Comparison of ENCODE assay signal across 24 cellular contexts in genomic region chr21:17987328-17987727, GRCh38.
DNase-seq lines count a peak whose midpoint lies in the region; ATAC-seq and TF ChIP-seq lines count a peak whose summit lies in the region.
"Had no signal": no experiment of that assay in that cellular context is flagged by ENCODE, and none has a peak within 500 bp of the region (broad histone marks: within the 10 kb centered on the region; RNA-seq: fewer than 3 reads in every experiment).

No MANE protein-coding gene starts in this region.

- H3K36me3 ChIP-seq in breast epithelium, result no peaks in the 10 kb centered on the region
- no peaks in the 10 kb centered on the region for H3K36me3 ChIP-seq in vagina
- H3K36me3 ChIP-seq: SJSA1 had no signal

- H3K4me3 ChIP-seq in breast epithelium (no peak overlapping the region), vagina (no peak overlapping the region)
- H3K4me3 ChIP-seq: SJSA1 had no signal

- H3K27me3 Mint-ChIP-seq in brain, result no peaks in the 10 kb centered on the region
- no peaks in the 10 kb centered on the region for H3K27me3 Mint-ChIP-seq in activated CD4-positive, alpha-beta memory T cell treated with anti-CD3 and anti-CD28 coated beads, Interleukin-2, amount 10 ng/mL, durations not matched to agents 7 days and 5 days
- H3K27me3 Mint-ChIP-seq: IgD-negative memory B cell had no signal

- POLR2A ChIA-PET in activated CD4-positive, alpha-beta memory T cell treated with anti-CD3 and anti-CD28 coated beads, Interleukin-2, amount 10 ng/mL, durations not matched to agents 7 days and 5 days (lab: Charles Lee), result no interaction called here

- H3K4me1 Mint-ChIP-seq in brain, result peaks cover 23% of the 10 kb centered on the region
- no peaks in the 10 kb centered on the region for H3K4me1 Mint-ChIP-seq in activated CD4-positive, alpha-beta memory T cell treated with anti-CD3 and anti-CD28 coated beads, Interleukin-2, amount 10 ng/mL, durations not matched to agents 7 days and 5 days
- H3K4me1 Mint-ChIP-seq: IgD-negative memory B cell had no signal

- CTCF ChIA-PET in activated CD4-positive, alpha-beta memory T cell treated with anti-CD3 and anti-CD28 coated beads, Interleukin-2, amount 10 ng/mL, durations not matched to agents 7 days and 5 days (lab: Charles Lee), result no interaction called here

- H3K4me3 Mint-ChIP-seq in brain, result no peak overlapping the region
- no peak overlapping the region for H3K4me3 Mint-ChIP-seq in activated CD4-positive, alpha-beta memory T cell treated with anti-CD3 and anti-CD28 coated beads, Interleukin-2, amount 10 ng/mL, durations not matched to agents 7 days and 5 days
- H3K4me3 Mint-ChIP-seq: CD8-positive, alpha-beta T cell; IgD-negative memory B cell; T-helper 1 cell treated with Interleukin-12 subunit alpha and Interleukin-12 subunit beta and Interleukin-4 antibody, amounts not matched to agents 30 μg/mL and 1 μg/mL, for 36 hours had no signal

- intact Hi-C loops in breast epithelium (cut with DNase I; ENCODE audit: low total_unique reads), result no loop called here
- intact Hi-C loops in vagina (cut with DNase I), result no loop called here

- TF ChIP-seq CTCF in brain (conservative IDR thresholded peaks at IDR 0.05) (no peak), breast epithelium (IDR thresholded peaks at IDR 0.05) (no peak), vagina (IDR thresholded peaks at IDR 0.05) (no peak)

- no peak for ATAC-seq in HG03469 (IDR thresholded peaks at IDR 0.05; ENCODE audit: unreplicated experiment)
- ATAC-seq: CD8-positive, alpha-beta T cell; HCT116; Right ventricle myocardium inferior had no signal

- H3K27ac Mint-ChIP-seq in brain, result peak overlapping the region in 3 of 5 experiments; percentile 27 to 87 (median 40)
- no peak overlapping the region for H3K27ac Mint-ChIP-seq in activated CD4-positive, alpha-beta memory T cell treated with anti-CD3 and anti-CD28 coated beads, Interleukin-2, amount 10 ng/mL, durations not matched to agents 7 days and 5 days
- H3K27ac Mint-ChIP-seq: CD8-positive, alpha-beta T cell; IgD-negative memory B cell; T-helper 1 cell treated with Interleukin-12 subunit alpha and Interleukin-12 subunit beta and Interleukin-4 antibody, amounts not matched to agents 30 μg/mL and 1 μg/mL, for 36 hours had no signal

- H3K4me1 ChIP-seq in breast epithelium (no peaks in the 10 kb centered on the region), vagina (no peaks in the 10 kb centered on the region)
- H3K4me1 ChIP-seq: SJSA1 had no signal

- DNase-seq in NCI-H1092 treated with DMSO at 0.1 percent for 48 hours (lab: John Stamatoyannopoulos, UW) (peak; percentile 93), NCI-H1436 treated with DMSO at 0.1 percent for 48 hours (lab: John Stamatoyannopoulos, UW) (peak; percentile 20), NCI-H345 treated with DMSO at 0.1 percent for 48 hours (lab: John Stamatoyannopoulos, UW; ENCODE audit: unreplicated experiment) (peak; percentile 18), breast epithelium (ENCODE audit: low spot score in 2 of 2) (no peak), vagina (ENCODE audit: extremely low spot score in 2 of 2) (no peak)
- no peak for DNase-seq in activated CD4-positive, alpha-beta memory T cell treated with anti-CD3 and anti-CD28 coated beads, Interleukin-2, amount 10 ng/mL, durations not matched to agents 7 days and 5 days
- DNase-seq: 8988T; C1 segment of cervical spinal cord; Calu3; CD8-positive, alpha-beta T cell; DMS153; GDM1; NCI-H1694; NCI-H2171; NCI-H446; NCI-H526; OCI-M1 had no signal

- H3K36me3 Mint-ChIP-seq in brain, result peaks cover 4% of the 10 kb centered on the region
- H3K36me3 Mint-ChIP-seq in activated CD4-positive, alpha-beta memory T cell treated with anti-CD3 and anti-CD28 coated beads, Interleukin-2, amount 10 ng/mL, durations not matched to agents 7 days and 5 days (ENCODE audit: low read depth), result no peaks in the 10 kb centered on the region
- H3K36me3 Mint-ChIP-seq: CD8-positive, alpha-beta T cell had no signal

- H3K27me3 ChIP-seq in breast epithelium, result no peaks in the 10 kb centered on the region
- no peaks in the 10 kb centered on the region for H3K27me3 ChIP-seq in vagina
- H3K27me3 ChIP-seq: SJSA1 had no signal

- H3K9me3 Mint-ChIP-seq in brain, result peaks cover 5 to 13% (median 9%) of the 10 kb centered on the region in 5 experiments
- H3K9me3 Mint-ChIP-seq in activated CD4-positive, alpha-beta memory T cell treated with anti-CD3 and anti-CD28 coated beads, Interleukin-2, amount 10 ng/mL, durations not matched to agents 7 days and 5 days, result peaks cover 4% of the 10 kb centered on the region
- H3K9me3 Mint-ChIP-seq: T-helper 1 cell treated with Interleukin-12 subunit alpha and Interleukin-12 subunit beta and Interleukin-4 antibody, amounts not matched to agents 30 μg/mL and 1 μg/mL, for 36 hours had no signal

- no peaks in the 10 kb centered on the region for H3K9me3 ChIP-seq in breast epithelium
- H3K9me3 ChIP-seq in vagina, result no peaks in the 10 kb centered on the region
- H3K9me3 ChIP-seq: SJSA1 had no signal

- H3K27ac ChIP-seq in breast epithelium (no peak overlapping the region), vagina (no peak overlapping the region)
- H3K27ac ChIP-seq: SJSA1 had no signal

- TF ChIP-seq POLR2A in breast epithelium (IDR thresholded peaks at IDR 0.05) (no peak), vagina (IDR thresholded peaks at IDR 0.05) (no peak)

Comparison
In these comparisons a context has a peak if more than half of its experiments do, and no peak if none do; other contexts are left out.
1. DNase-seq: peak in NCI-H1092 treated with DMSO at 0.1 percent for 48 hours (single experiment), NCI-H1436 treated with DMSO at 0.1 percent for 48 hours (single experiment) and NCI-H345 treated with DMSO at 0.1 percent for 48 hours (single experiment); none in activated CD4-positive, alpha-beta memory T cell treated with anti-CD3 and anti-CD28 coated beads, Interleukin-2, amount 10 ng/mL, durations not matched to agents 7 days and 5 days (single experiment), breast epithelium (0 of 2) and vagina (0 of 2).